In the genomic region with DNA sequence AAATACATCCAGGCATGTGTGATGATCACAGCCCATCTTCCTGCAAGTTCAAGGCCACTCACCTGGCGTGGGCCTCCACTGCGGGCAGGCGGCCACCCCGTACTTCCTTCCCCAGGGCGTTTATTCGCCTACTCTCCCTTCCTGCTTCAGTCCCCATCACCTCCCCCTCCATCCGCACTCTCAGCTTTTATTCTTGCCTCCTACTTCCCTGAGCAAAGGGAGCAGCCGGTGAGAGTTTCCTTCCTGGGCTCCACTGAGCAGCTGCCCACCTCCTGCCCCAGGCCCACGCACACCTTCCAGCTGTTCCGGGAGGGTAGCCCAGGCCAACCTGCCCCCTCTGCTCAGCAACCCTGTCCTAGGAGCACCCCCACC, we compare ENCODE assay signal across 1 cellular context.
TF ChIP-seq lines count a peak whose summit lies in the region.

No MANE protein-coding gene starts in this region.

TF ChIP-seq in GM23338, 12 proteins besides CTCF, POLR2A, EP300 and RAD21 (continued from another document):
- TF ChIP-seq, protein P1, sequence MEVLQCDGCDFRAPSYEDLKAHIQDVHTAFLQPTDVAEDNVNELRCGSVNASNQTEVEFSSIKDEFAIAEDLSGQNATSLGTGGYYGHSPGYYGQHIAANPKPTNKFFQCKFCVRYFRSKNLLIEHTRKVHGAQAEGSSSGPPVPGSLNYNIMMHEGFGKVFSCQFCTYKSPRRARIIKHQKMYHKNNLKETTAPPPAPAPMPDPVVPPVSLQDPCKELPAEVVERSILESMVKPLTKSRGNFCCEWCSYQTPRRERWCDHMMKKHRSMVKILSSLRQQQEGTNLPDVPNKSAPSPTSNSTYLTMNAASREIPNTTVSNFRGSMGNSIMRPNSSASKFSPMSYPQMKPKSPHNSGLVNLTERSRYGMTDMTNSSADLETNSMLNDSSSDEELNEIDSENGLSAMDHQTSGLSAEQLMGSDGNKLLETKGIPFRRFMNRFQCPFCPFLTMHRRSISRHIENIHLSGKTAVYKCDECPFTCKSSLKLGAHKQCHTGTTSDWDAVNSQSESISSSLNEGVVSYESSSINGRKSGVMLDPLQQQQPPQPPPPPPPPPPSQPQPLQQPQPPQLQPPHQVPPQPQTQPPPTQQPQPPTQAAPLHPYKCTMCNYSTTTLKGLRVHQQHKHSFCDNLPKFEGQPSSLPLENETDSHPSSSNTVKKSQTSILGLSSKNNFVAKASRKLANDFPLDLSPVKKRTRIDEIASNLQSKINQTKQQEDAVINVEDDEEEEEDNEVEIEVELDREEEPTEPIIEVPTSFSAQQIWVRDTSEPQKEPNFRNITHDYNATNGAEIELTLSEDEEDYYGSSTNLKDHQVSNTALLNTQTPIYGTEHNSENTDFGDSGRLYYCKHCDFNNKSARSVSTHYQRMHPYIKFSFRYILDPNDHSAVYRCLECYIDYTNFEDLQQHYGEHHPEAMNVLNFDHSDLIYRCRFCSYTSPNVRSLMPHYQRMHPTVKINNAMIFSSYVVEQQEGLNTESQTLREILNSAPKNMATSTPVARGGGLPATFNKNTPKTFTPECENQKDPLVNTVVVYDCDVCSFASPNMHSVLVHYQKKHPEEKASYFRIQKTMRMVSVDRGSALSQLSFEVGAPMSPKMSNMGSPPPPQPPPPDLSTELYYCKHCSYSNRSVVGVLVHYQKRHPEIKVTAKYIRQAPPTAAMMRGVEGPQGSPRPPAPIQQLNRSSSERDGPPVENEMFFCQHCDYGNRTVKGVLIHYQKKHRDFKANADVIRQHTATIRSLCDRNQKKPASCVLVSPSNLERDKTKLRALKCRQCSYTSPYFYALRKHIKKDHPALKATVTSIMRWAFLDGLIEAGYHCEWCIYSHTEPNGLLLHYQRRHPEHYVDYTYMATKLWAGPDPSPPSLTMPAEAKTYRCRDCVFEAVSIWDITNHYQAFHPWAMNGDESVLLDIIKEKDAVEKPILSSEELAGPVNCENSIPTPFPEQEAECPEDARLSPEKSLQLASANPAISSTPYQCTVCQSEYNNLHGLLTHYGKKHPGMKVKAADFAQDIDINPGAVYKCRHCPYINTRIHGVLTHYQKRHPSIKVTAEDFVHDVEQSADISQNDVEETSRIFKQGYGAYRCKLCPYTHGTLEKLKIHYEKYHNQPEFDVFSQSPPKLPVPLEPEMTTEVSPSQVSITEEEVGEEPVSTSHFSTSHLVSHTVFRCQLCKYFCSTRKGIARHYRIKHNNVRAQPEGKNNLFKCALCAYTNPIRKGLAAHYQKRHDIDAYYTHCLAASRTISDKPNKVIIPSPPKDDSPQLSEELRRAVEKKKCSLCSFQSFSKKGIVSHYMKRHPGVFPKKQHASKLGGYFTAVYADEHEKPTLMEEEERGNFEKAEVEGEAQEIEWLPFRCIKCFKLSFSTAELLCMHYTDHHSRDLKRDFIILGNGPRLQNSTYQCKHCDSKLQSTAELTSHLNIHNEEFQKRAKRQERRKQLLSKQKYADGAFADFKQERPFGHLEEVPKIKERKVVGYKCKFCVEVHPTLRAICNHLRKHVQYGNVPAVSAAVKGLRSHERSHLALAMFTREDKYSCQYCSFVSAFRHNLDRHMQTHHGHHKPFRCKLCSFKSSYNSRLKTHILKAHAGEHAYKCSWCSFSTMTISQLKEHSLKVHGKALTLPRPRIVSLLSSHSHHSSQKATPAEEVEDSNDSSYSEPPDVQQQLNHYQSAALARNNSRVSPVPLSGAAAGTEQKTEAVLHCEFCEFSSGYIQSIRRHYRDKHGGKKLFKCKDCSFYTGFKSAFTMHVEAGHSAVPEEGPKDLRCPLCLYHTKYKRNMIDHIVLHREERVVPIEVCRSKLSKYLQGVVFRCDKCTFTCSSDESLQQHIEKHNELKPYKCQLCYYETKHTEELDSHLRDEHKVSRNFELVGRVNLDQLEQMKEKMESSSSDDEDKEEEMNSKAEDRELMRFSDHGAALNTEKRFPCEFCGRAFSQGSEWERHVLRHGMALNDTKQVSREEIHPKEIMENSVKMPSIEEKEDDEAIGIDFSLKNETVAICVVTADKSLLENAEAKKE (CRISPR knock-in tag; IDR thresholded peaks at IDR 0.05), result no peak
- TF ChIP-seq CREB1 (CRISPR knock-in tag; IDR thresholded peaks at IDR 0.05; ENCODE audit: low read depth), result no peak
- TF ChIP-seq REST (IDR thresholded peaks at IDR 0.05; ENCODE audit: unreplicated experiment), result no peak
- TF ChIP-seq ZNF114 (CRISPR knock-in tag; IDR thresholded peaks at IDR 0.05), result no peak
